16 cellular contexts compared by ENCODE assay signal in the genomic region with DNA sequence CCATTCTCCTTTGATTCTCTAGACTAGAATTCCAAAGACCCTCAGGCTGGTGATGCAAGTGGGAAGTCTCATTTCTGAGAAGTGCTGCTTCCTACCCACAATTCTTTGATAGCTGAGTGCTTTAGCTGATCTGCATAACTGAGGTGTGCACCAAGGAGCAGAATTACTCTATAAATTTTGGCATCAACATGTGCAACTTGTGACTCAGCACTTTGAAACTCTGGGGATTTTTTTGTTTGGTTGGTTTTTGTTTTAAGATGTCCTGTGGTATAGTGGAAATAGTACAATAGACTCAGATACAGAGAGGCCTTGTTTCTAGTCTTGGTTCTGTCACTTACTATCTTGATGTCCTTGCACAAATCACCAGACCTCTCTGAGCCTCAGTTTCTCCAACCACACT.
DNase-seq lines count a peak whose midpoint lies in the region; ATAC-seq and TF ChIP-seq lines count a peak whose summit lies in the region.
"Had no signal": no experiment of that assay in that cellular context is flagged by ENCODE, and none has a peak within 500 bp of the region (broad histone marks: within the 10 kb centered on the region; RNA-seq: fewer than 3 reads in every experiment).

No MANE protein-coding gene starts in this region.

- in situ Hi-C loops in brain microvascular endothelial cell (cut with HindIII; ENCODE audit: low pct_ligation_motif_present, low sequenced_read_pairs), result no loop called here

- TF ChIP-seq EP300 in esophagus muscularis mucosa (IDR thresholded peaks at IDR 0.05), result no peak

- TF ChIP-seq POLR2A in esophagus muscularis mucosa (IDR thresholded peaks at IDR 0.05; ENCODE audit: low read depth), result no peak

- TF ChIP-seq CTCF in brain microvascular endothelial cell (IDR thresholded peaks at IDR 0.05; ENCODE audit: low read depth, low read length, missing control alignments) (no peak), esophagus muscularis mucosa (IDR thresholded peaks at IDR 0.05) (no peak), WERI-Rb-1 (IDR thresholded peaks at IDR 0.05; ENCODE audit: low read depth, low read length) (no peak)

- H3K4me3 ChIP-seq in brain microvascular endothelial cell (ENCODE audit: low read depth, low read length) (no peak overlapping the region), esophagus muscularis mucosa (no peak overlapping the region), WERI-Rb-1 (ENCODE audit: low read depth, low read length) (no peak overlapping the region)
- H3K4me3 ChIP-seq: hepatocyte, lower lobe of right lung, thoracic aorta had no signal

- ATAC-seq in GM18520 (IDR thresholded peaks at IDR 0.05; ENCODE audit: unreplicated experiment) (peak; percentile 50), HG02759 (IDR thresholded peaks at IDR 0.05; ENCODE audit: unreplicated experiment) (peak; percentile 57), HG02870 (IDR thresholded peaks at IDR 0.05; ENCODE audit: unreplicated experiment) (no peak)
- ATAC-seq: lower lobe of right lung had no signal

- H3K36me3 ChIP-seq in brain microvascular endothelial cell (replicated peaks) (no peaks in the 10 kb centered on the region), esophagus muscularis mucosa (no peaks in the 10 kb centered on the region), WERI-Rb-1 (no peaks in the 10 kb centered on the region)
- H3K36me3 ChIP-seq: lower lobe of right lung, thoracic aorta had no signal

- DNase-seq in brain microvascular endothelial cell (peak; percentile 28), renal cortical epithelial cell (ENCODE audit: low read depth) (peak; percentile 43), esophagus muscularis mucosa (ENCODE audit: extremely low spot score) (no peak), WERI-Rb-1 (no peak)
- DNase-seq: activated CD4-positive, alpha-beta memory T cell treated with anti-CD3 and anti-CD28 coated beads for 36 hours; activated effector memory CD4-positive, alpha-beta T cell treated with anti-CD3 and anti-CD28 coated beads, Interleukin-2, amount 50 U/mL, for 16 hours; DMS153; Kasumi-1; lower lobe of right lung; NCI-H187 treated with DMSO at 0.1 percent for 48 hours; NCI-H69 had no signal

- no peak overlapping the region for H3K27ac ChIP-seq in brain microvascular endothelial cell
- no peak overlapping the region for H3K27ac ChIP-seq in esophagus muscularis mucosa (replicated peaks in 1 of 4)
- no peak overlapping the region for H3K27ac ChIP-seq in WERI-Rb-1
- H3K27ac ChIP-seq: hepatocyte, lower lobe of right lung, thoracic aorta had no signal

- intact Hi-C loops in esophagus muscularis mucosa (cut with DNase I), result no loop called here

- no peaks in the 10 kb centered on the region for H3K9me3 ChIP-seq in esophagus muscularis mucosa
- no peaks in the 10 kb centered on the region for H3K9me3 ChIP-seq in WERI-Rb-1 (ENCODE audit: severe bottlenecking)
- H3K9me3 ChIP-seq: lower lobe of right lung, thoracic aorta had no signal

- H3K27me3 ChIP-seq in brain microvascular endothelial cell (replicated peaks) (no peaks in the 10 kb centered on the region), esophagus muscularis mucosa (no peaks in the 10 kb centered on the region), WERI-Rb-1 (ENCODE audit: insufficient read depth, low read depth, severe bottlenecking) (peaks cover 9% of the 10 kb centered on the region)
- H3K27me3 ChIP-seq: hepatocyte had no signal

- no peaks in the 10 kb centered on the region for H3K4me1 ChIP-seq in esophagus muscularis mucosa
- H3K4me1 ChIP-seq: lower lobe of right lung had no signal

Comparison
In these comparisons a context has a peak if more than half of its experiments do, and no peak if none do; other contexts are left out.
1. DNase-seq: peak in brain microvascular endothelial cell (single experiment) and renal cortical epithelial cell (single experiment); none in esophagus muscularis mucosa (single experiment) and WERI-Rb-1 (single experiment).